ENCODE assay signal across 11 cellular contexts in genomic region chr22:46084376-46084775, GRCh38.
A peak's percentile ranks its signal among the peaks of the same experiment; 100 is the strongest.
DNase-seq lines count a peak whose midpoint lies in the region; ATAC-seq and TF ChIP-seq lines count a peak whose summit lies in the region.
"Had no signal": no experiment of that assay in that cellular context is flagged by ENCODE, and none has a peak within 500 bp of the region (broad histone marks: within the 10 kb centered on the region; RNA-seq: fewer than 3 reads in every experiment).

No MANE protein-coding gene starts in this region.

- POLR2A ChIA-PET in activated CD4-positive, alpha-beta T cell treated with anti-CD3 and anti-CD28 coated beads, Interleukin-2, amount 10 ng/mL, durations not matched to agents 7 days and 5 days (lab: Charles Lee), result no interaction called here

- no peak for TF ChIP-seq CTCF in C4-2B (conservative IDR thresholded peaks at IDR 0.05)
- TF ChIP-seq CTCF in foreskin keratinocyte (conservative IDR thresholded peaks at IDR 0.05), result no peak
- TF ChIP-seq CTCF in gastrocnemius medialis (IDR thresholded peaks at IDR 0.05 in 4 of 5, conservative IDR thresholded peaks at IDR 0.05 in 1 of 5), result no peak
- no peak for TF ChIP-seq CTCF in type B pancreatic cell (conservative IDR thresholded peaks at IDR 0.05)

- H3K4me1 Mint-ChIP-seq in activated CD4-positive, alpha-beta T cell treated with anti-CD3 and anti-CD28 coated beads, Interleukin-2, amount 10 ng/mL, durations not matched to agents 7 days and 5 days, result peaks cover 7% of the 10 kb centered on the region
- H3K4me1 Mint-ChIP-seq in type B pancreatic cell (ENCODE audit: unreplicated experiment), result peaks cover 5% of the 10 kb centered on the region

- H3K9me3 Mint-ChIP-seq in activated CD4-positive, alpha-beta T cell treated with anti-CD3 and anti-CD28 coated beads, Interleukin-2, amount 10 ng/mL, durations not matched to agents 7 days and 5 days, result no peaks in the 10 kb centered on the region
- no peaks in the 10 kb centered on the region for H3K9me3 Mint-ChIP-seq in type B pancreatic cell
- H3K9me3 Mint-ChIP-seq: activated CD8-positive, alpha-beta T cell treated with anti-CD3 and anti-CD28 coated beads for 36 hours; nephron had no signal

- H3K9me3 ChIP-seq in gastrocnemius medialis, result no peaks in the 10 kb centered on the region

- DNase-seq in foreskin keratinocyte (no peak), gastrocnemius medialis (peak in 1 of 2 donors; percentile 31), amygdala (lab: John Stamatoyannopoulos, UW) (no peak), cerebellar nuclear complex (lab: John Stamatoyannopoulos, UW) (no peak), type B pancreatic cell (ENCODE audit: extremely low spot score, unreplicated experiment) (no peak)
- DNase-seq in activated CD4-positive, alpha-beta T cell treated with anti-CD3 and anti-CD28 coated beads, Interleukin-2, amount 10 ng/mL, durations not matched to agents 7 days and 5 days, result no peak
- DNase-seq: activated CD8-positive, alpha-beta T cell treated with anti-CD3 and anti-CD28 coated beads for 36 hours; amniotic stem cell had no signal

- H3K4me3 Mint-ChIP-seq in activated CD4-positive, alpha-beta T cell treated with anti-CD3 and anti-CD28 coated beads, Interleukin-2, amount 10 ng/mL, durations not matched to agents 7 days and 5 days, result no peak overlapping the region
- no peak overlapping the region for H3K4me3 Mint-ChIP-seq in type B pancreatic cell
- H3K4me3 Mint-ChIP-seq: activated CD8-positive, alpha-beta T cell treated with anti-CD3 and anti-CD28 coated beads for 36 hours; nephron had no signal

- H3K27ac ChIP-seq in C4-2B (peak overlapping the region; percentile 93), angular gyrus (ENCODE audit: low read depth, low read length) (peak overlapping the region; percentile 97), foreskin keratinocyte (peak overlapping the region; percentile 71), gastrocnemius medialis (peak overlapping the region; percentile 94 to 98 (median 97))

- H3K4me3 ChIP-seq in gastrocnemius medialis, result peak overlapping the region; percentile 14 to 49 (median 38)

- CTCF ChIA-PET in activated CD4-positive, alpha-beta T cell treated with anti-CD3 and anti-CD28 coated beads, Interleukin-2, amount 10 ng/mL, durations not matched to agents 7 days and 5 days (lab: Charles Lee), result interaction anchor here (1.1 kb wide), 1 partner anchor 65 kb away, joined by 3 read pairs; no protein-coding TSS in a partner anchor

- H3K36me3 ChIP-seq in gastrocnemius medialis, result no peaks in the 10 kb centered on the region

- H3K27ac Mint-ChIP-seq in activated CD4-positive, alpha-beta T cell treated with anti-CD3 and anti-CD28 coated beads, Interleukin-2, amount 10 ng/mL, durations not matched to agents 7 days and 5 days, result no peak overlapping the region
- no peak overlapping the region for H3K27ac Mint-ChIP-seq in type B pancreatic cell
- H3K27ac Mint-ChIP-seq: activated CD8-positive, alpha-beta T cell treated with anti-CD3 and anti-CD28 coated beads for 36 hours had no signal

- H3K36me3 Mint-ChIP-seq in activated CD4-positive, alpha-beta T cell treated with anti-CD3 and anti-CD28 coated beads, Interleukin-2, amount 10 ng/mL, durations not matched to agents 7 days and 5 days (ENCODE audit: low read depth), result no peaks in the 10 kb centered on the region
- no peaks in the 10 kb centered on the region for H3K36me3 Mint-ChIP-seq in type B pancreatic cell

- in situ Hi-C loops in gastrocnemius medialis (cut with MboI; ENCODE audit: low sequenced_read_pairs in 4 of 4), result no loop called here

- H3K27me3 Mint-ChIP-seq in activated CD4-positive, alpha-beta T cell treated with anti-CD3 and anti-CD28 coated beads, Interleukin-2, amount 10 ng/mL, durations not matched to agents 7 days and 5 days, result no peaks in the 10 kb centered on the region
- no peaks in the 10 kb centered on the region for H3K27me3 Mint-ChIP-seq in type B pancreatic cell
- H3K27me3 Mint-ChIP-seq: activated CD8-positive, alpha-beta T cell treated with anti-CD3 and anti-CD28 coated beads for 36 hours had no signal

- no peaks in the 10 kb centered on the region for H3K27me3 ChIP-seq in foreskin keratinocyte
- H3K27me3 ChIP-seq in gastrocnemius medialis, result no peaks in the 10 kb centered on the region

- H3K4me1 ChIP-seq in foreskin keratinocyte (peaks cover 43% of the 10 kb centered on the region), gastrocnemius medialis (peaks cover 89% of the 10 kb centered on the region in 2 donors)

- TF ChIP-seq POLR2A in gastrocnemius medialis (IDR thresholded peaks at IDR 0.05), result no peak

- intact Hi-C loops in gastrocnemius medialis (cut with DNase I; ENCODE audit: low total_unique reads), result loop anchor here (2.0 kb wide), 1 partner anchor 14 kb away; no protein-coding TSS in a partner anchor

- ATAC-seq in foreskin keratinocyte (no peak), gastrocnemius medialis (no peak)
- ATAC-seq: activated CD8-positive, alpha-beta T cell treated with anti-CD3 and anti-CD28 coated beads for 36 hours had no signal
